ENCODE assay signal across 21 cellular contexts in genomic region chr2:106948550-106948949, GRCh38.
DNase-seq lines count a peak whose midpoint lies in the region; ATAC-seq, FAIRE-seq and TF ChIP-seq lines count a peak whose summit lies in the region.
"Had no signal": no experiment of that assay in that cellular context is flagged by ENCODE, and none has a peak within 500 bp of the region (broad histone marks: within the 10 kb centered on the region; RNA-seq: fewer than 3 reads in every experiment).

No MANE protein-coding gene starts in this region.

- H3K9me2 ChIP-seq in GM23338 (ENCODE audit: insufficient read depth): 0 out of 2 replicates have a peak, but pooled peaks cover 6% of the 10 kb centered on the region

- no peak for DNase-seq in GM23338 (ENCODE audit: low spot score)
- DNase-seq in RPMI7951 (ENCODE audit: low read depth): peak; percentile 78
- peak; percentile 6 for DNase-seq in astrocyte (ENCODE audit: low read depth)
- DNase-seq in smooth muscle cell (lab: John Stamatoyannopoulos, UW; ENCODE audit: unreplicated experiment): no peak
- DNase-seq in activated naive CD8-positive, alpha-beta T cell treated with anti-CD3 and anti-CD28 coated beads for 36 hours: no peak
- no peak for DNase-seq in activated CD4-positive, alpha-beta memory T cell treated with anti-CD3 and anti-CD28 coated beads, Interleukin-2, amount 10 ng/mL, durations not matched to agents 7 days and 5 days
- no peak for DNase-seq in DMS 273 (lab: John Stamatoyannopoulos, UW; ENCODE audit: unreplicated experiment)
- no peak for DNase-seq in NAMALWA (ENCODE audit: low spot score)
- DNase-seq: CD4-positive, alpha-beta T cell; CD8-positive, alpha-beta memory T cell; DMS53; DMS79 treated with DMSO at 0.1 percent for 48 hours; GDM1; GM23248 had no signal

- H3K79me2 ChIP-seq in GM23338 (replicated peaks; ENCODE audit: insufficient read depth): no peaks in the 10 kb centered on the region
- H3K79me2 ChIP-seq in astrocyte (ENCODE audit: insufficient read depth, low read length): no peaks in the 10 kb centered on the region
- H3K79me2 ChIP-seq in smooth muscle cell (ENCODE audit: low read depth): no peaks in the 10 kb centered on the region

- H3K4me3 ChIP-seq in GM23338 (no peak overlapping the region), astrocyte (ENCODE audit: insufficient read depth, low read depth, low read length) (no peak overlapping the region), smooth muscle cell (no peak overlapping the region)
- H3K4me3 ChIP-seq: BLaER1, GM12878, GM23248, HAP-1 had no signal

- no peak overlapping the region for H3K27ac ChIP-seq in GM23338 (ENCODE audit: low read depth)
- no peak overlapping the region for H3K27ac ChIP-seq in astrocyte (ENCODE audit: low read depth, low read length)
- H3K27ac ChIP-seq in smooth muscle cell (ENCODE audit: low read depth): peak overlapping the region; percentile 17
- H3K27ac ChIP-seq: BLaER1, C4-2B, GM23248 had no signal

- H3F3A ChIP-seq in GM23338 (replicated peaks; ENCODE audit: low read depth): no peaks in the 10 kb centered on the region
- no peaks in the 10 kb centered on the region for H3F3A ChIP-seq in smooth muscle cell (ENCODE audit: low read depth)

- H3K27ac Mint-ChIP-seq in GM23338 (no peak overlapping the region), astrocyte (ENCODE audit: unreplicated experiment) (peak overlapping the region; percentile 51)
- no peak overlapping the region for H3K27ac Mint-ChIP-seq in activated naive CD8-positive, alpha-beta T cell treated with anti-CD3 and anti-CD28 coated beads for 36 hours
- no peak overlapping the region for H3K27ac Mint-ChIP-seq in activated CD4-positive, alpha-beta memory T cell treated with anti-CD3 and anti-CD28 coated beads, Interleukin-2, amount 10 ng/mL, durations not matched to agents 7 days and 5 days
- H3K27ac Mint-ChIP-seq: B cell; CD4-positive, alpha-beta T cell; CD8-positive, alpha-beta memory T cell had no signal

- H3K9me3 ChIP-seq in astrocyte (ENCODE audit: insufficient read depth, low read depth, low read length) (peaks cover 4% of the 10 kb centered on the region), smooth muscle cell (replicated peaks; ENCODE audit: low read depth) (no peaks in the 10 kb centered on the region)
- H3K9me3 ChIP-seq: HAP-1 had no signal

- H3K4me2 ChIP-seq in GM23338 (no peak overlapping the region), astrocyte (ENCODE audit: low read length) (no peak overlapping the region), smooth muscle cell (peak overlapping the region; percentile 31)
- H3K4me2 ChIP-seq: BLaER1 had no signal

- no peaks in the 10 kb centered on the region for H3K4me1 ChIP-seq in GM23338 (ENCODE audit: insufficient read depth)
- H3K4me1 ChIP-seq in astrocyte (ENCODE audit: insufficient read depth, low read length): peaks cover 11% of the 10 kb centered on the region
- peaks cover 8% of the 10 kb centered on the region for H3K4me1 ChIP-seq in smooth muscle cell (ENCODE audit: low read depth)
- H3K4me1 ChIP-seq: BLaER1, HAP-1 had no signal

- no peak overlapping the region for H3K9ac ChIP-seq in astrocyte (ENCODE audit: low read length)
- no peak overlapping the region for H3K9ac ChIP-seq in smooth muscle cell (ENCODE audit: low read depth)
- H3K9ac ChIP-seq: BLaER1, GM23248 had no signal

- H3K27me3 Mint-ChIP-seq in GM23338 (ENCODE audit: insufficient read depth, low read depth, poor library complexity): no peaks in the 10 kb centered on the region
- H3K27me3 Mint-ChIP-seq in astrocyte (ENCODE audit: low read depth, unreplicated experiment): no peaks in the 10 kb centered on the region
- no peaks in the 10 kb centered on the region for H3K27me3 Mint-ChIP-seq in activated naive CD8-positive, alpha-beta T cell treated with anti-CD3 and anti-CD28 coated beads for 36 hours
- no peaks in the 10 kb centered on the region for H3K27me3 Mint-ChIP-seq in activated CD4-positive, alpha-beta memory T cell treated with anti-CD3 and anti-CD28 coated beads, Interleukin-2, amount 10 ng/mL, durations not matched to agents 7 days and 5 days
- H3K27me3 Mint-ChIP-seq: B cell; CD4-positive, alpha-beta T cell; CD8-positive, alpha-beta memory T cell had no signal

- TF ChIP-seq CTCF in GM23338 (conservative IDR thresholded peaks at IDR 0.05; ENCODE audit: low read depth in 2 of 2) (no peak), astrocyte (IDR thresholded peaks at IDR 0.05; ENCODE audit: insufficient read depth, low read depth, low read length) (no peak), smooth muscle cell (IDR thresholded peaks at IDR 0.05; ENCODE audit: borderline replicate concordance, insufficient read depth, poor library complexity, severe bottlenecking) (no peak)

- ATAC-seq in GM23338: no peak
- ATAC-seq: GM12878 had no signal

- H3K36me3 Mint-ChIP-seq in GM23338 (ENCODE audit: low read depth) (no peaks in the 10 kb centered on the region), astrocyte (ENCODE audit: low read depth, unreplicated experiment) (peaks cover 5% of the 10 kb centered on the region)
- H3K36me3 Mint-ChIP-seq in activated naive CD8-positive, alpha-beta T cell treated with anti-CD3 and anti-CD28 coated beads for 36 hours: no peaks in the 10 kb centered on the region
- H3K36me3 Mint-ChIP-seq in activated CD4-positive, alpha-beta memory T cell treated with anti-CD3 and anti-CD28 coated beads, Interleukin-2, amount 10 ng/mL, durations not matched to agents 7 days and 5 days (ENCODE audit: low read depth): no peaks in the 10 kb centered on the region
- H3K36me3 Mint-ChIP-seq: CD8-positive, alpha-beta memory T cell had no signal

- H2AFZ ChIP-seq in GM23338 (peak overlapping the region; percentile 38; the same call in 1 of the 2 replicates), astrocyte (ENCODE audit: low read depth, low read length) (no peak overlapping the region), smooth muscle cell (ENCODE audit: low read depth) (peak overlapping the region; percentile 9)
- H2AFZ ChIP-seq: GM23248 had no signal

- H3K9me3 Mint-ChIP-seq in GM23338: no peaks in the 10 kb centered on the region
- H3K9me3 Mint-ChIP-seq in astrocyte (ENCODE audit: unreplicated experiment): peaks cover 10% of the 10 kb centered on the region
- H3K9me3 Mint-ChIP-seq in activated naive CD8-positive, alpha-beta T cell treated with anti-CD3 and anti-CD28 coated beads for 36 hours: peaks cover 2% of the 10 kb centered on the region
- H3K9me3 Mint-ChIP-seq in activated CD4-positive, alpha-beta memory T cell treated with anti-CD3 and anti-CD28 coated beads, Interleukin-2, amount 10 ng/mL, durations not matched to agents 7 days and 5 days: no peaks in the 10 kb centered on the region

- CTCF ChIA-PET in activated CD4-positive, alpha-beta memory T cell treated with anti-CD3 and anti-CD28 coated beads, Interleukin-2, amount 10 ng/mL, durations not matched to agents 7 days and 5 days (lab: Charles Lee): no interaction called here

- POLR2A ChIA-PET in activated CD4-positive, alpha-beta memory T cell treated with anti-CD3 and anti-CD28 coated beads, Interleukin-2, amount 10 ng/mL, durations not matched to agents 7 days and 5 days (lab: Charles Lee): no interaction called here

- no peaks in the 10 kb centered on the region for H3K36me3 ChIP-seq in GM23338 (ENCODE audit: insufficient read depth)
- no peaks in the 10 kb centered on the region for H3K36me3 ChIP-seq in astrocyte (ENCODE audit: insufficient read depth, low read length)
- H3K36me3 ChIP-seq in smooth muscle cell (ENCODE audit: low read depth): no peaks in the 10 kb centered on the region
- H3K36me3 ChIP-seq: BLaER1, HAP-1 had no signal

- H3K27me3 ChIP-seq in GM23338 (ENCODE audit: insufficient read depth): no peaks in the 10 kb centered on the region
- no peaks in the 10 kb centered on the region for H3K27me3 ChIP-seq in astrocyte (ENCODE audit: insufficient read depth, low read length)
- H3K27me3 ChIP-seq in smooth muscle cell (ENCODE audit: low read depth): no peaks in the 10 kb centered on the region
- H3K27me3 ChIP-seq: BLaER1 had no signal

- no peak for FAIRE-seq in astrocyte (lab: Jason Lieb, UNC)
- FAIRE-seq: D721Med, GM12878, GM19239 had no signal

- H4K20me1 ChIP-seq in GM23338 (replicated peaks; ENCODE audit: insufficient read depth) (no peaks in the 10 kb centered on the region), astrocyte (ENCODE audit: insufficient read depth, low read length) (no peaks in the 10 kb centered on the region), smooth muscle cell (ENCODE audit: low read depth) (no peaks in the 10 kb centered on the region)
- H4K20me1 ChIP-seq: BLaER1 had no signal

- H3K4me3 Mint-ChIP-seq in GM23338 (no peak overlapping the region), astrocyte (ENCODE audit: unreplicated experiment) (no peak overlapping the region)
- no peak overlapping the region for H3K4me3 Mint-ChIP-seq in activated naive CD8-positive, alpha-beta T cell treated with anti-CD3 and anti-CD28 coated beads for 36 hours
- no peak overlapping the region for H3K4me3 Mint-ChIP-seq in activated CD4-positive, alpha-beta memory T cell treated with anti-CD3 and anti-CD28 coated beads, Interleukin-2, amount 10 ng/mL, durations not matched to agents 7 days and 5 days
- H3K4me3 Mint-ChIP-seq: B cell; CD4-positive, alpha-beta T cell; CD8-positive, alpha-beta memory T cell had no signal

- H3K4me1 Mint-ChIP-seq in GM23338: no peaks in the 10 kb centered on the region; the same call in 2 of the 3 replicates
- H3K4me1 Mint-ChIP-seq in astrocyte (ENCODE audit: low read depth, unreplicated experiment): peaks cover 26% of the 10 kb centered on the region
- no peaks in the 10 kb centered on the region for H3K4me1 Mint-ChIP-seq in activated naive CD8-positive, alpha-beta T cell treated with anti-CD3 and anti-CD28 coated beads for 36 hours
- H3K4me1 Mint-ChIP-seq in activated CD4-positive, alpha-beta memory T cell treated with anti-CD3 and anti-CD28 coated beads, Interleukin-2, amount 10 ng/mL, durations not matched to agents 7 days and 5 days: no peaks in the 10 kb centered on the region
- H3K4me1 Mint-ChIP-seq: B cell; CD8-positive, alpha-beta memory T cell had no signal

TF ChIP-seq in GM23338, 12 proteins besides CTCF, POLR2A, EP300 and RAD21 (continues in another document):
- no peak for TF ChIP-seq ETS1 (IDR thresholded peaks at IDR 0.05)

Comparison
In these comparisons a context has a peak if more than half of its experiments do, and no peak if none do; other contexts are left out.
1. DNase-seq: peak in RPMI7951 (single experiment) and astrocyte (single experiment); none in GM23338 (single experiment), smooth muscle cell (single experiment), activated naive CD8-positive, alpha-beta T cell treated with anti-CD3 and anti-CD28 coated beads for 36 hours (single experiment), activated CD4-positive, alpha-beta memory T cell treated with anti-CD3 and anti-CD28 coated beads, Interleukin-2, amount 10 ng/mL, durations not matched to agents 7 days and 5 days (single experiment), DMS 273 (single experiment) and NAMALWA (single experiment).